11 cellular contexts compared by ENCODE assay signal in genomic region chr13:52739468-52740071, GRCh38. TPM values are rescaled to one million over a fixed set of nuclear protein-coding genes. Genes with fewer than 3 reads are reported as not detected.
A peak's percentile ranks its signal among the peaks of the same experiment; 100 is the strongest.
DNase-seq lines count a peak whose midpoint lies in the region; ATAC-seq, FAIRE-seq and TF ChIP-seq lines count a peak whose summit lies in the region.
"Had no signal": no experiment of that assay in that cellular context is flagged by ENCODE, and none has a peak within 500 bp of the region (broad histone marks: within the 10 kb centered on the region; RNA-seq: fewer than 3 reads in every experiment).

Gene CNMD (minus strand): TSS chr13:52739820. CDS start chr13:52739701, 119 bp downstream.

- TF ChIP-seq CTCF in brain (conservative IDR thresholded peaks at IDR 0.05), result no peak
- no peak for TF ChIP-seq CTCF in HepG2 (CRISPR knock-in tag; IDR thresholded peaks at IDR 0.05)
- TF ChIP-seq CTCF in body of pancreas (IDR thresholded peaks at IDR 0.05), result no peak

- no peaks in the 10 kb centered on the region for H3K36me3 Mint-ChIP-seq in brain

- H3K9me3 Mint-ChIP-seq in brain, result peaks cover 0 to 11% (median 6%) of the 10 kb centered on the region in 5 experiments
- no peaks in the 10 kb centered on the region for H3K9me3 Mint-ChIP-seq in stimulated activated naive CD8-positive, alpha-beta T cell treated with anti-CD3 and anti-CD28 coated beads, Interleukin-15, amount 100 ng/mL, for 72 hours

- in situ Hi-C loops in HepG2 (cut with HindIII; ENCODE audit: extremely low pct_ligation_motif_present, low pct_unique_long_range_greater_than_20kb), result no loop called here

- TF ChIP-seq POLR2A in HepG2 (IDR thresholded peaks at IDR 0.05; ENCODE audit: insufficient read depth in 1 of 2, low read depth in 2 of 2, low read length in 2 of 2), result no peak
- no peak for TF ChIP-seq POLR2A in body of pancreas (IDR thresholded peaks at IDR 0.05)

- no peaks in the 10 kb centered on the region for H3K9me3 ChIP-seq in HepG2 (ENCODE audit: low read length)
- no peaks in the 10 kb centered on the region for H3K9me3 ChIP-seq in body of pancreas

- intact Hi-C loops in HepG2 (cut with micrococcal nuclease; ENCODE audit: unreplicated experiment), result loop anchor here (5.0 kb wide), 1 partner anchor 72 kb away; no protein-coding TSS in a partner anchor
- intact Hi-C loops in body of pancreas (cut with DNase I), result no loop called here

- no peaks in the 10 kb centered on the region for H3K79me2 ChIP-seq in HepG2 (ENCODE audit: insufficient read depth, low read length)

- no peak within 1 kb of the TSS for H3K9ac ChIP-seq in HepG2 (ENCODE audit: insufficient read depth, low read depth, low read length)

- ATAC-seq in HepG2 (peak; percentile 25), body of pancreas (no peak)
- peak; percentile 41 for ATAC-seq in stimulated activated naive CD8-positive, alpha-beta T cell treated with anti-CD3 and anti-CD28 coated beads, Interleukin-15, amount 100 ng/mL, for 72 hours

- H2AFZ ChIP-seq in HepG2 (ENCODE audit: low read length), result peak within 1 kb of the TSS; percentile 34

- peaks cover 42% of the 10 kb centered on the region for H3K27me3 Mint-ChIP-seq in brain
- H3K27me3 Mint-ChIP-seq in stimulated activated naive CD8-positive, alpha-beta T cell treated with anti-CD3 and anti-CD28 coated beads, Interleukin-15, amount 100 ng/mL, for 72 hours, result peaks cover 57% of the 10 kb centered on the region

- H3K4me1 ChIP-seq in HepG2 (ENCODE audit: insufficient read depth, low read length) (no peaks in the 10 kb centered on the region), body of pancreas (peaks cover 11% of the 10 kb centered on the region)

- H3K27me3 ChIP-seq in HepG2 (ENCODE audit: control insufficient read depth in 1 of 2, insufficient read depth in 2 of 2, low read length in 2 of 2), result peaks cover 1 to 19% of the 10 kb centered on the region in 2 experiments; a peak in 2 of 5 replicates
- peaks cover 0 to 18% of the 10 kb centered on the region in 2 donors for H3K27me3 ChIP-seq in body of pancreas

- WGBS in HepG2 (ENCODE audit: low lambda C conversion rate), result 38% methylated on average over 13 of the region's 34 CpGs
- 7 to 9% methylated on average over 27 to 30 of the region's 34 CpGs for WGBS in body of pancreas, 2 donors

- H4K20me1 ChIP-seq in HepG2 (ENCODE audit: insufficient read depth, low read length), result no peaks in the 10 kb centered on the region

- H3K36me3 ChIP-seq in HepG2 (replicated peaks in 1 of 2; ENCODE audit: control insufficient read depth in 1 of 2, insufficient read depth in 2 of 2, low read length in 2 of 2), result no peaks in the 10 kb centered on the region
- H3K36me3 ChIP-seq in body of pancreas (replicated peaks in 1 of 2; ENCODE audit: insufficient read depth in 1 of 2, low read depth in 2 of 2), result no peaks in the 10 kb centered on the region

- peaks cover 23% of the 10 kb centered on the region for H3K4me1 Mint-ChIP-seq in brain
- peaks cover 10% of the 10 kb centered on the region for H3K4me1 Mint-ChIP-seq in stimulated activated naive CD8-positive, alpha-beta T cell treated with anti-CD3 and anti-CD28 coated beads, Interleukin-15, amount 100 ng/mL, for 72 hours

- FAIRE-seq in HepG2 (lab: Jason Lieb, UNC), result no peak
- FAIRE-seq: A204.1, endometrium had no signal

- POLR2A ChIA-PET in HepG2 (lab: Yijun Ruan, JAX), result no interaction called here

- H3K4me2 ChIP-seq in HepG2 (ENCODE audit: low read depth, low read length), result peak within 1 kb of the TSS; percentile 72

- no TSS peak for BruUV-seq in HepG2 (replicated peaks; lab: Mats Ljungman, UMichigan)

- TF ChIP-seq RAD21 in HepG2 (CRISPR knock-in tag; IDR thresholded peaks at IDR 0.05), result no peak

- TF ChIP-seq EP300 in HepG2 (IDR thresholded peaks at IDR 0.05; ENCODE audit: low read depth in 2 of 2, low read length in 2 of 2) (no peak), HepG2 (CRISPR knock-in tag; IDR thresholded peaks at IDR 0.05; ENCODE audit: borderline replicate concordance) (no peak)

- DNase-seq in NCI-H146 (lab: John Stamatoyannopoulos, UW) (peak; percentile 61), NCI-H146 treated with DMSO at 0.1 percent for 48 hours (lab: John Stamatoyannopoulos, UW; ENCODE audit: unreplicated experiment) (no peak), HepG2 (ENCODE audit: low spot score) (no peak), body of pancreas (no peak), D341Med (ENCODE audit: low spot score) (no peak)
- DNase-seq in stimulated activated naive CD8-positive, alpha-beta T cell treated with anti-CD3 and anti-CD28 coated beads, Interleukin-15, amount 100 ng/mL, for 72 hours, result no peak
- no peak for DNase-seq in activated CD4-positive, alpha-beta T cell treated with anti-CD3 and anti-CD28 coated beads for 4 hours

- H3K4me3 ChIP-seq in HepG2 (replicated peaks in 1 of 3; ENCODE audit: insufficient read depth in 1 of 3, low read depth in 2 of 3, low read length in 3 of 3), result peak within 1 kb of the TSS; percentile 19 to 62 (median 41); a peak in 5 of 6 replicates
- H3K4me3 ChIP-seq in body of pancreas, result no peak within 1 kb of the TSS

- H3K4me3 Mint-ChIP-seq in brain, result peak within 1 kb of the TSS; percentile 31 to 81 (median 75)
- H3K4me3 Mint-ChIP-seq in stimulated activated naive CD8-positive, alpha-beta T cell treated with anti-CD3 and anti-CD28 coated beads, Interleukin-15, amount 100 ng/mL, for 72 hours, result peak within 1 kb of the TSS; percentile 71 to 76

- H3K27ac Mint-ChIP-seq in brain, result peak within 1 kb of the TSS in 3 of 5 experiments; percentile 21 to 81 (median 73)
- H3K27ac Mint-ChIP-seq in stimulated activated naive CD8-positive, alpha-beta T cell treated with anti-CD3 and anti-CD28 coated beads, Interleukin-15, amount 100 ng/mL, for 72 hours, result peak within 1 kb of the TSS in 1 of 2 donors; percentile 50

- CTCF ChIA-PET in HepG2 (lab: Yijun Ruan, JAX; ENCODE audit: low intra/inter-chr PET ratio, low total read pairs), result interaction anchor here (2.4 kb wide), 1 partner anchor 74 kb away, joined by 6 read pairs; no protein-coding TSS in a partner anchor

- H3K27ac ChIP-seq in HepG2 (ENCODE audit: extremely low read length, insufficient read depth, low read length) (no peak within 1 kb of the TSS), body of pancreas (no peak within 1 kb of the TSS)

TF ChIP-seq in HepG2, 621 proteins besides CTCF, POLR2A, EP300 and RAD21:
- TF ChIP-seq, protein P1, sequence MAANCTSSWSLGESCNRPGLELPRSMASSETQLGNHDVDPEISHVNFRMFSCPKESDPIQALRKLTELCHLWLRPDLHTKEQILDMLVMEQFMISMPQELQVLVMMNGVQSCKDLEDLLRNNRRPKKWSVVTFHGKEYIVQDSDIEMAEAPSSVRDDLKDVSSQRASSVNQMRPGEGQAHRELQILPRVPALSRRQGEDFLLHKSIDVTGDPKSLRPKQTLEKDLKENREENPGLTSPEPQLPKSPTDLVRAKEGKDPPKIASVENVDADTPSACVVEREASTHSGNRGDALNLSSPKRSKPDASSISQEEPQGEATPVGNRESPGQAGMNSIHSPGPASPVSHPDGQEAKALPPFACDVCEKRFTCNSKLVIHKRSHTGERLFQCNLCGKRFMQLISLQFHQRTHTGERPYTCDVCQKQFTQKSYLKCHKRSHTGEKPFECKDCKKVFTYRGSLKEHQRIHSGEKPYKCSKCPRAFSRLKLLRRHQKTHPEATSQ (CRISPR knock-in tag; IDR thresholded peaks at IDR 0.05; ENCODE audit: borderline replicate concordance), result no peak
- TF ChIP-seq CREB1 (IDR thresholded peaks at IDR 0.05) (peak; percentile 45; the same call in 1 of the 2 replicates), CREB1 (CRISPR knock-in tag; IDR thresholded peaks at IDR 0.05) (no peak), ZNF550 (CRISPR knock-in tag; IDR thresholded peaks at IDR 0.05; ENCODE audit: borderline replicate concordance) (no peak), CBX1 (IDR thresholded peaks at IDR 0.05; ENCODE audit: low read depth) (no peak), ZNF777 (CRISPR knock-in tag; IDR thresholded peaks at IDR 0.05) (peak; percentile 1; the same call in 1 of the 2 replicates)

RNA-seq across cellular contexts. Expression of gene CNMD, which starts in this region (rescaled TPM):
- polyA plus RNA-seq in brain (ENCODE audit: insufficient read depth, low read depth, low replicate concordance), result 0.63 TPM
- not detected in 2 replicates for total RNA-seq in HepG2 (2016; rRNA removed; fragmentation: Illumina TruSeq; extraction: Trizol)
- total RNA-seq in HepG2 (2016; cell fraction: cytosol; rRNA removed; fragmentation: Illumina TruSeq; extraction: Trizol; ENCODE audit: low read depth), result not detected in 2 replicates
- not detected in 2 replicates for total RNA-seq in HepG2 (2016; cell fraction: insoluble cytoplasmic fraction; rRNA removed; fragmentation: Illumina TruSeq; extraction: Trizol)
- not detected in 2 replicates for total RNA-seq in HepG2 (2016; cell fraction: membrane; rRNA removed; fragmentation: Illumina TruSeq; extraction: Trizol)
- total RNA-seq in HepG2 (2016; cell fraction: nucleus; rRNA removed; fragmentation: Illumina TruSeq; extraction: Trizol), result not detected in 2 replicates
- polyA plus RNA-seq in HepG2 (2011; rRNA removed), result not detected in 2 replicates
- polyA plus RNA-seq in HepG2 (2011; cell fraction: cytosol; rRNA removed), result not detected in 2 replicates
- polyA plus RNA-seq in HepG2 (2011; cell fraction: nucleus; rRNA removed), result not detected in 2 replicates
- polyA plus RNA-seq in HepG2 (2012), result not detected in 2 replicates
- not detected in 2 replicates for polyA plus RNA-seq in HepG2 (2016; cell fraction: cytosol; fragmentation: Illumina TruSeq; extraction: Trizol; ENCODE audit: low read depth)
- not detected in 2 replicates for polyA plus RNA-seq in HepG2 (2016; cell fraction: insoluble cytoplasmic fraction; fragmentation: Illumina TruSeq; extraction: Trizol; ENCODE audit: low read depth)
- polyA plus RNA-seq in HepG2 (2016; cell fraction: membrane; fragmentation: Illumina TruSeq; extraction: Trizol; ENCODE audit: low read depth), result not detected in 2 replicates
- not detected in 2 replicates for polyA plus RNA-seq in HepG2 (2016; cell fraction: nucleus; fragmentation: Illumina TruSeq; extraction: Trizol; ENCODE audit: insufficient read depth, low read depth)
- not detected in 2 replicates for polyA minus RNA-seq in HepG2 (2011; rRNA and poly(A)+ RNA removed; ENCODE audit: low replicate concordance)
- polyA minus RNA-seq in HepG2 (2011; cell fraction: cytosol; rRNA and poly(A)+ RNA removed), result not detected in 2 replicates
- polyA minus RNA-seq in HepG2 (2011; cell fraction: nucleus; rRNA and poly(A)+ RNA removed), result not detected in 2 replicates
- under 1 TPM in 1 of 2 donors, not detected in 1; 0.78 TPM for total RNA-seq in body of pancreas
- total RNA-seq: omental fat pad had no signal

Comparison
In these comparisons a context has a peak if more than half of its experiments do, and no peak if none do; other contexts are left out.
1. Peak in ATAC-seq, H3K4me3 ChIP-seq and H3K4me2 ChIP-seq in HepG2; RNA of the gene not detected or under 1 TPM.